In genomic region chr13:29922281-29922821, GRCh38 we compare ENCODE assay signal across 12 cellular contexts.
DNase-seq lines count a peak whose midpoint lies in the region; ATAC-seq and TF ChIP-seq lines count a peak whose summit lies in the region.
"Had no signal": no experiment of that assay in that cellular context is flagged by ENCODE, and none has a peak within 500 bp of the region (broad histone marks: within the 10 kb centered on the region; RNA-seq: fewer than 3 reads in every experiment).

No MANE protein-coding gene starts in this region.

- no peaks in the 10 kb centered on the region for H4K20me1 ChIP-seq in GM23338 (replicated peaks; ENCODE audit: insufficient read depth)

- peaks cover 12% of the 10 kb centered on the region for H3K4me1 Mint-ChIP-seq in GM23338

- H3F3A ChIP-seq in GM23338 (replicated peaks; ENCODE audit: low read depth), result no peaks in the 10 kb centered on the region

- no peaks in the 10 kb centered on the region for H3K36me3 ChIP-seq in GM23338 (ENCODE audit: insufficient read depth)
- H3K36me3 ChIP-seq: neural progenitor cell had no signal

- H3K4me3 Mint-ChIP-seq in GM23338, result no peak overlapping the region
- H3K4me3 Mint-ChIP-seq: activated naive CD8-positive, alpha-beta T cell treated with anti-CD3 and anti-CD28 coated beads, Interleukin-2, amount 10 ng/mL, durations not matched to agents 7 days and 5 days; neural progenitor cell had no signal

- H3K79me2 ChIP-seq in GM23338 (replicated peaks; ENCODE audit: insufficient read depth), result no peaks in the 10 kb centered on the region

- no peak overlapping the region for H3K27ac Mint-ChIP-seq in GM23338
- H3K27ac Mint-ChIP-seq: activated naive CD8-positive, alpha-beta T cell treated with anti-CD3 and anti-CD28 coated beads, Interleukin-2, amount 10 ng/mL, durations not matched to agents 7 days and 5 days; neural progenitor cell had no signal

- H3K27me3 ChIP-seq in GM23338 (ENCODE audit: insufficient read depth), result no peaks in the 10 kb centered on the region; the same call in 1 of the 2 replicates
- H3K27me3 ChIP-seq: neural progenitor cell had no signal

- ATAC-seq in GM23338, result no peak

- H3K27ac ChIP-seq in GM23338 (ENCODE audit: low read depth), result no peak overlapping the region
- H3K27ac ChIP-seq: HL-60, neural progenitor cell had no signal

- DNase-seq in GM23338 (ENCODE audit: low spot score), result no peak
- peak; percentile 45 for DNase-seq in amniotic epithelial cell (ENCODE audit: low read depth)
- DNase-seq in hepatic stellate cell (ENCODE audit: low spot score), result peak; percentile 37
- peak; percentile 39 for DNase-seq in stromal cell of bone marrow (ENCODE audit: low read depth)
- DNase-seq in HPDE6-E6E7 (ENCODE audit: extremely low spot score), result no peak
- no peak for DNase-seq in SKM-1 treated with dmso at 0.1 percent for 144 hours (lab: John Stamatoyannopoulos, UW; ENCODE audit: unreplicated experiment)
- DNase-seq in NCI-H2107 (lab: John Stamatoyannopoulos, UW), result no peak
- DNase-seq in SK-N-DZ (ENCODE audit: low spot score), result no peak
- DNase-seq: activated naive CD8-positive, alpha-beta T cell treated with anti-CD3 and anti-CD28 coated beads, Interleukin-2, amount 10 ng/mL, durations not matched to agents 7 days and 5 days; stimulated activated CD4-positive, alpha-beta T cell treated with anti-CD3 and anti-CD28 coated beads, Interleukin-4, amount 100 ng/mL, for 4 hours had no signal

- no peaks in the 10 kb centered on the region; the same call in none of the 2 replicates for H3K4me1 ChIP-seq in GM23338 (ENCODE audit: insufficient read depth)

- no peak for TF ChIP-seq CTCF in GM23338 (conservative IDR thresholded peaks at IDR 0.05; ENCODE audit: low read depth in 2 of 2)

- peak overlapping the region; percentile 63 for H2AFZ ChIP-seq in GM23338
- H2AFZ ChIP-seq: neural progenitor cell had no signal

- no peak overlapping the region for H3K4me3 ChIP-seq in GM23338
- H3K4me3 ChIP-seq: neural progenitor cell had no signal

- H3K4me2 ChIP-seq in GM23338, result no peak overlapping the region
- H3K4me2 ChIP-seq: neural progenitor cell had no signal

- H3K9me2 ChIP-seq in GM23338 (ENCODE audit: insufficient read depth), result peaks cover 13% of the 10 kb centered on the region

- H3K9me3 Mint-ChIP-seq in GM23338, result no peaks in the 10 kb centered on the region
- H3K9me3 Mint-ChIP-seq: activated naive CD8-positive, alpha-beta T cell treated with anti-CD3 and anti-CD28 coated beads, Interleukin-2, amount 10 ng/mL, durations not matched to agents 7 days and 5 days; neural progenitor cell had no signal

- no peaks in the 10 kb centered on the region; the same call in 2 of the 3 replicates for H3K36me3 Mint-ChIP-seq in GM23338 (ENCODE audit: low read depth)
- H3K36me3 Mint-ChIP-seq: activated naive CD8-positive, alpha-beta T cell treated with anti-CD3 and anti-CD28 coated beads, Interleukin-2, amount 10 ng/mL, durations not matched to agents 7 days and 5 days; neural progenitor cell had no signal

- H3K27me3 Mint-ChIP-seq in GM23338 (ENCODE audit: insufficient read depth, low read depth, poor library complexity), result peaks cover 11% of the 10 kb centered on the region
- H3K27me3 Mint-ChIP-seq: activated naive CD8-positive, alpha-beta T cell treated with anti-CD3 and anti-CD28 coated beads, Interleukin-2, amount 10 ng/mL, durations not matched to agents 7 days and 5 days had no signal

TF ChIP-seq in GM23338, 12 proteins besides CTCF, POLR2A, EP300 and RAD21 (continues in another document):
- TF ChIP-seq ZNF114 (CRISPR knock-in tag; IDR thresholded peaks at IDR 0.05) (no peak), NANOG (IDR thresholded peaks at IDR 0.05; ENCODE audit: borderline replicate concordance) (no peak), JUNB (IDR thresholded peaks at IDR 0.05; ENCODE audit: unreplicated experiment) (no peak), EZH2 (IDR thresholded peaks at IDR 0.05; ENCODE audit: low read depth, unreplicated experiment) (no peak), ZNF331 (CRISPR knock-in tag; IDR thresholded peaks at IDR 0.05; ENCODE audit: low read depth) (no peak), STAT1 (IDR thresholded peaks at IDR 0.05; ENCODE audit: unreplicated experiment) (no peak), REST (IDR thresholded peaks at IDR 0.05; ENCODE audit: unreplicated experiment) (no peak), POLR2AphosphoS5 (IDR thresholded peaks at IDR 0.05; ENCODE audit: low read depth) (no peak), EZH2phosphoT487 (IDR thresholded peaks at IDR 0.05; ENCODE audit: unreplicated experiment) (no peak), ZNF462 (CRISPR knock-in tag; IDR thresholded peaks at IDR 0.05) (no peak)

Comparison
In these comparisons a context has a peak if more than half of its experiments do, and no peak if none do; other contexts are left out.
1. DNase-seq: peak in amniotic epithelial cell (single experiment), hepatic stellate cell (single experiment) and stromal cell of bone marrow (single experiment); none in GM23338 (single experiment), HPDE6-E6E7 (single experiment), SKM-1 treated with dmso at 0.1 percent for 144 hours (single experiment), NCI-H2107 (single experiment) and SK-N-DZ (single experiment).